Comparison of ENCODE assay signal across 11 cellular contexts in the genomic region with DNA sequence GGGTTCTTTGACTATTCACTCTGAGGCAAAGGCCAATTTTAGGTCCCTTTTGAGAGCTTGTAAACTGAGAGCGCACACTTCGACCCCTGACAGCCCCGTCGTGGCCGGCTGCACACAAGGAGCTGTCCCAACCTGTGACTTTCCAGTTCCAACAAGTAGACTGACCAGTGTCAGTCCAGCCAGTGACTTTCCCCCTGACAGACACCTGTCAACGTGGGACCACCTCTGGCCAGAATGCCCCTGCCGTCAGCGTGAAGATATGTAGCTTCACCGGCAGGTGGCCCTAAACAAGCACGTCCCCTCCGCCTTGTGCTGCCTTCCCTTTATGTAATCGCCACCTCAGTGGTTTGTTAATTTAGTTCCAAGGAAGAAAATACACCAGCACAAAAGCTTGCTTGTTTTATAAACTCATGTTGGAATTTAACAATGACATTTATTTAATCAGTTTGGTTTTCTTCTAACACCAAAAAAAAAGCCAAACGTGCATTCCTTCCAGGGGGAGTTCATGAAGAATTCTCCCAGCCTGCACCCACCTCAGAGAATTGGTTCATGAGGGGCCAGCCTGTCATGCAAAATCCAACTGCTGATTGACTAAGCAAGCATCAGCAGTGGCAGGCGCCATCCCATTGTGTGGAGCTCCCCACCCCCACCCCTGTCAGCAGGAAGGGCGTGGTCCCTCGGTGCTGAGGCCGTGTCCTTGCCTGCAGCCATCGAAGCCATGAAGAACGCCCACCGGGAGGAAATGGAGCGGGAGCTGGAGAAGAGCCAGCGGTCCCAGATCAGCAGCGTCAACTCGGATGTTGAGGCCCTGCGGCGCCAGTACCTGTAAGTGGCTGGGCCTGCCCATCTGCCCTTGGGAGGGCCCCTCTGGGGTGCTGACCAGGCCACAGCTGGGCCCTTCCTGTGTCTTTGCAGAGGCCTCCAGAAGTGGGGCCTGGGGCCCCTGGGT. TPM values are rescaled to one million over a fixed set of nuclear protein-coding genes. Genes with fewer than 3 reads are reported as not detected.
DNase-seq lines count a peak whose midpoint lies in the region; ATAC-seq and TF ChIP-seq lines count a peak whose summit lies in the region.
"Had no signal": no experiment of that assay in that cellular context is flagged by ENCODE, and none has a peak within 500 bp of the region (broad histone marks: within the 10 kb centered on the region; RNA-seq: fewer than 3 reads in every experiment).

No MANE protein-coding gene starts in this region.

- H3K4me2 ChIP-seq in mesenchymal stem cell (ENCODE audit: low read length, poor library complexity, severe bottlenecking), result no peak overlapping the region

- H3K27me3 Mint-ChIP-seq in endothelial cell (ENCODE audit: unreplicated experiment), result peaks cover 12% of the 10 kb centered on the region

- peak; percentile 26 for DNase-seq in CMK (ENCODE audit: low read depth)
- DNase-seq in NCI-H526 treated with DMSO at 0.1 percent for 48 hours (lab: John Stamatoyannopoulos, UW), result peak; percentile 31
- DNase-seq in endothelial cell (ENCODE audit: low spot score), result no peak
- DNase-seq in mesenchymal stem cell, result no peak
- no peak for DNase-seq in NCI-H2196 treated with DMSO at 0.1 percent for 48 hours (lab: John Stamatoyannopoulos, UW; ENCODE audit: unreplicated experiment)
- no peak for DNase-seq in HCEC 1CT
- no peak for DNase-seq in stimulated activated CD4-positive, alpha-beta T cell treated with anti-CD3 and anti-CD28 coated beads, Interleukin-4, amount 100 ng/mL, for 4 hours
- no peak for DNase-seq in mucosa of descending colon
- DNase-seq: central memory CD4-positive, alpha-beta T cell; NCI-H1436 treated with DMSO at 0.1 percent for 48 hours had no signal

- H3K36me3 Mint-ChIP-seq in endothelial cell (ENCODE audit: low read depth, unreplicated experiment), result peaks cover 61% of the 10 kb centered on the region

- H3K9me3 ChIP-seq in mesenchymal stem cell (ENCODE audit: control insufficient read depth, low read length), result no peaks in the 10 kb centered on the region
- H3K9me3 ChIP-seq in mucosa of descending colon, result no peaks in the 10 kb centered on the region

- H3K4me3 ChIP-seq in mesenchymal stem cell (ENCODE audit: insufficient read depth in 1 of 2, low read depth in 1 of 2, low read length in 2 of 2) (no peak overlapping the region), mucosa of descending colon (no peak overlapping the region)

- H3K14ac ChIP-seq in mesenchymal stem cell (ENCODE audit: low read length in 2 of 2), result no peak overlapping the region

- H3K4ac ChIP-seq in mesenchymal stem cell (ENCODE audit: low read depth in 1 of 2, low read length in 2 of 2), result no peak overlapping the region

- ATAC-seq in mucosa of descending colon, result no peak
- ATAC-seq: Panc1 had no signal

- H3K9ac ChIP-seq in mesenchymal stem cell (ENCODE audit: low read length), result no peak overlapping the region

- H3K9me3 Mint-ChIP-seq in endothelial cell (ENCODE audit: unreplicated experiment), result no peaks in the 10 kb centered on the region

- H3K36me3 ChIP-seq in mesenchymal stem cell (ENCODE audit: control insufficient read depth in 1 of 2, insufficient read depth in 2 of 2, low read depth in 1 of 2, low read length in 2 of 2) (peaks cover 94% of the 10 kb centered on the region in 2 experiments), mucosa of descending colon (ENCODE audit: low read depth) (peaks cover 11% of the 10 kb centered on the region)

- intact Hi-C loops in mucosa of descending colon (cut with DNase I, micrococcal nuclease), result no loop called here

- no peak overlapping the region for H3K18ac ChIP-seq in mesenchymal stem cell (ENCODE audit: low read depth in 1 of 2, low read length in 2 of 2)

- no peak overlapping the region for H2AK5ac ChIP-seq in mesenchymal stem cell (ENCODE audit: low read length, severe bottlenecking)

- peaks cover 26% of the 10 kb centered on the region for H3K79me1 ChIP-seq in mesenchymal stem cell (replicated peaks; ENCODE audit: low read length, poor library complexity, severe bottlenecking)

- peak overlapping the region; percentile 14 for H4K91ac ChIP-seq in mesenchymal stem cell (ENCODE audit: low read length)

- TF ChIP-seq CTCF in endothelial cell (IDR thresholded peaks at IDR 0.05; ENCODE audit: unreplicated experiment) (no peak), mucosa of descending colon (IDR thresholded peaks at IDR 0.05) (no peak)

- peak overlapping the region; percentile 85 for H3K4me3 Mint-ChIP-seq in endothelial cell (ENCODE audit: unreplicated experiment)

- H2BK15ac ChIP-seq in mesenchymal stem cell (ENCODE audit: low read depth, poor library complexity, severe bottlenecking), result no peak overlapping the region

- 85% methylated on average over 26 of the region's 26 CpGs for WGBS in mesenchymal stem cell

- no peak overlapping the region for H3K23ac ChIP-seq in mesenchymal stem cell (ENCODE audit: low read length in 2 of 2)

- H2BK5ac ChIP-seq in mesenchymal stem cell (ENCODE audit: low read depth, low read length, poor library complexity, severe bottlenecking), result no peak overlapping the region

- no peak overlapping the region for H2AFZ ChIP-seq in mesenchymal stem cell (ENCODE audit: low read depth, low read length)

- no peak overlapping the region for H2BK120ac ChIP-seq in mesenchymal stem cell (ENCODE audit: low read depth, low read length)

- H3K4me1 ChIP-seq in mesenchymal stem cell (ENCODE audit: control insufficient read depth, insufficient read depth, low read depth, low read length) (peaks cover 3% of the 10 kb centered on the region), mucosa of descending colon (ENCODE audit: low read depth) (no peaks in the 10 kb centered on the region)

- H2BK12ac ChIP-seq in mesenchymal stem cell (ENCODE audit: low read length in 2 of 2), result no peak overlapping the region

- H3K27me3 ChIP-seq in mesenchymal stem cell (ENCODE audit: control insufficient read depth in 1 of 2, insufficient read depth in 1 of 2, low read length in 2 of 2), result no peaks in the 10 kb centered on the region

- no peak overlapping the region for H4K8ac ChIP-seq in mesenchymal stem cell (ENCODE audit: low read length)

- H3K4me1 Mint-ChIP-seq in endothelial cell (ENCODE audit: unreplicated experiment), result peaks cover under 1% of the 10 kb centered on the region

- no peak overlapping the region for H3K27ac ChIP-seq in mesenchymal stem cell (ENCODE audit: low read length, poor library complexity, severe bottlenecking)

- peak overlapping the region; percentile 84 for H3K27ac Mint-ChIP-seq in endothelial cell (ENCODE audit: unreplicated experiment)

RNA-seq across cellular contexts. Expression of a gene that starts 33.9 kb away (rescaled TPM):
- total RNA-seq in endothelial cell (ENCODE audit: unreplicated experiment), result 0.21 TPM
- 0.11 TPM for polyA plus RNA-seq in mesenchymal stem cell (2013, experiment 1 of 2)
- polyA plus RNA-seq in mesenchymal stem cell (2013, experiment 2 of 2), result 0.05 TPM
- 10 to 100 TPM in 1 of 3 donors, 1 to 10 TPM in 2; 1.3 to 12.9 (median 2.0) TPM for total RNA-seq in mucosa of descending colon

Comparison
In these comparisons a context has a peak if more than half of its experiments do, and no peak if none do; other contexts are left out.
1. DNase-seq: peak in CMK (single experiment) and NCI-H526 treated with DMSO at 0.1 percent for 48 hours (single experiment); none in endothelial cell (single experiment), mesenchymal stem cell (single experiment), NCI-H2196 treated with DMSO at 0.1 percent for 48 hours (single experiment), HCEC 1CT (single experiment), stimulated activated CD4-positive, alpha-beta T cell treated with anti-CD3 and anti-CD28 coated beads, Interleukin-4, amount 100 ng/mL, for 4 hours (0 of 2) and mucosa of descending colon (0 of 3).